Comparison of ENCODE assay signal across 1 cellular context in the genomic region with DNA sequence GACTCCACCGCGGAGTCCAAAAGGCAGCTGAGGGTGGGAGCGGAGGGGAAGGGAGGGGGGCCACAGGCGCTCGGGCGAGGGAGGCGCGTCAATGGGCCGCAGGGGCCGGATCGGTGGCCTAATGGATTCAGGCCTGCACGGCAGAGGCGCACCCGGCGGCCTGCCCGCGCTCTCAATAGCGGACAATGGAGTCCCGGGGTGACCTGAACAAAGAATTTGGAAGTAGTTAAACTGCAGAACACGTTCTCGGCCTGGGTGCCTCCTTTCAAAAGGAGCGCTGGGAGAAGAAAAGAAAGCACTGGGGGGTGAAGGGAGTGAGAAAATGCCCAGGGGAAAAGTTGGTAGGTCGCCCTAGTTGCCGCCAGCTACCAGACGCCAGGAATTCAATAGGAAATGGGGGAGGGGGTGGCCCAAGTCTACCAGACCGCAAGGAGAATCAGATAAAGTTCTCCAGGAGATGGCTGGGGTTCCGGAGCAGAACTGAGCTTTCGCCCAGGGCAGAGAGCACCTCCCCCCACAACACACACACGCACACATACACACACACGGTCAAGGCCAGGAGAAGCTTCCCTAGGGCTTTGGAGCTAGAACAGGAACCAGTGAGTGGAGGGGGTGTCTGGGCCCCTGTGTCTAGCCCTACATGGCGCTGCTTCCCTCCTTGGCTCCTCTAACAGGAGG.
TF ChIP-seq lines count a peak whose summit lies in the region.

No MANE protein-coding gene starts in this region.

TF ChIP-seq in neural cell, 6 proteins besides CTCF, POLR2A, EP300 and RAD21 (continued from another document):
- no peak for TF ChIP-seq MXI1 (conservative IDR thresholded peaks at IDR 0.05; ENCODE audit: poor library complexity, severe bottlenecking)
- TF ChIP-seq POLR2AphosphoS5 (IDR thresholded peaks at IDR 0.05), result no peak
